Comparison of ENCODE assay signal across 1 cellular context in genomic region chr12:100437038-100437841, GRCh38.
TF ChIP-seq lines count a peak whose summit lies in the region.

No MANE protein-coding gene starts in this region.

TF ChIP-seq in HepG2, 621 proteins besides CTCF, POLR2A, EP300 and RAD21 (continued from another document and continues in another):
- TF ChIP-seq ZBTB4 (CRISPR knock-in tag; IDR thresholded peaks at IDR 0.05; ENCODE audit: borderline replicate concordance) (peak; percentile 64; the same call in 1 of the 2 replicates), ZNF530 (CRISPR knock-in tag; IDR thresholded peaks at IDR 0.05; ENCODE audit: low read depth) (no peak), ZNF773 (CRISPR knock-in tag; IDR thresholded peaks at IDR 0.05; ENCODE audit: borderline replicate concordance) (no peak), EHMT2 (IDR thresholded peaks at IDR 0.05; ENCODE audit: borderline replicate concordance, low read depth, low read length) (peak; percentile 86), ZBTB21 (CRISPR knock-in tag; IDR thresholded peaks at IDR 0.05) (0 out of 2 replicates have a peak, but pooled peaks have one; percentile 44), TEAD3 (CRISPR knock-in tag; optimal IDR thresholded peaks at IDR 0.05; ENCODE audit: borderline replicate concordance) (peak; percentile 90), ZNF614 (CRISPR knock-in tag; IDR thresholded peaks at IDR 0.05; ENCODE audit: borderline replicate concordance) (peak; percentile 91), ELF1 (CRISPR knock-in tag; IDR thresholded peaks at IDR 0.05) (no peak), ELK4 (CRISPR knock-in tag; IDR thresholded peaks at IDR 0.05; ENCODE audit: borderline replicate concordance) (no peak), ZNF354B (CRISPR knock-in tag; IDR thresholded peaks at IDR 0.05) (no peak), GTF3A (CRISPR knock-in tag; conservative IDR thresholded peaks at IDR 0.05) (no peak), NFIB (CRISPR knock-in tag; IDR thresholded peaks at IDR 0.05; ENCODE audit: borderline replicate concordance) (no peak), ZNF780A (CRISPR knock-in tag; IDR thresholded peaks at IDR 0.05) (no peak), ZNF230 (CRISPR knock-in tag; IDR thresholded peaks at IDR 0.05) (no peak), ZC3H4 (CRISPR knock-in tag; IDR thresholded peaks at IDR 0.05; ENCODE audit: borderline replicate concordance) (no peak), AGO2 (optimal IDR thresholded peaks at IDR 0.05; ENCODE audit: low read depth, low read length) (no peak), MLX (CRISPR knock-in tag; IDR thresholded peaks at IDR 0.05) (peak; percentile 73), CCDC6 (CRISPR knock-in tag; IDR thresholded peaks at IDR 0.05) (peak; percentile 82; the same call in 1 of the 2 replicates), PAXIP1 (CRISPR knock-in tag; conservative IDR thresholded peaks at IDR 0.05) (peak; percentile 98), PRDM10 (CRISPR knock-in tag; IDR thresholded peaks at IDR 0.05; ENCODE audit: low read depth) (peak; percentile 67; the same call in 1 of the 2 replicates), FOXO4 (CRISPR knock-in tag; conservative IDR thresholded peaks at IDR 0.05) (no peak), ELF4 (CRISPR knock-in tag; IDR thresholded peaks at IDR 0.05; ENCODE audit: borderline replicate concordance) (no peak), IKZF1 (IDR thresholded peaks at IDR 0.05) (no peak), SALL2 (CRISPR knock-in tag; IDR thresholded peaks at IDR 0.05) (0 out of 2 replicates have a peak, but pooled peaks have one; percentile 42), NCOR1 (IDR thresholded peaks at IDR 0.05; ENCODE audit: borderline replicate concordance, low read length) (peak; percentile 97), KLF6 (CRISPR knock-in tag; IDR thresholded peaks at IDR 0.05) (peak; percentile 75; the same call in 1 of the 2 replicates), RCOR2 (CRISPR knock-in tag; IDR thresholded peaks at IDR 0.05) (peak; percentile 93), GZF1 (CRISPR knock-in tag; IDR thresholded peaks at IDR 0.05) (no peak), SPEN (CRISPR knock-in tag; IDR thresholded peaks at IDR 0.05; ENCODE audit: low read depth) (peak; percentile 70; the same call in 1 of the 2 replicates), PHF8 (CRISPR knock-in tag; IDR thresholded peaks at IDR 0.05) (peak; percentile 47; the same call in 1 of the 2 replicates), ZNF232 (CRISPR knock-in tag; IDR thresholded peaks at IDR 0.05; ENCODE audit: borderline replicate concordance) (peak; percentile 96), GMEB1 (CRISPR knock-in tag; IDR thresholded peaks at IDR 0.05; ENCODE audit: borderline replicate concordance) (no peak), ZNF124 (CRISPR knock-in tag; IDR thresholded peaks at IDR 0.05) (peak; percentile 34; the same call in 1 of the 2 replicates), PRDM15 (CRISPR knock-in tag; IDR thresholded peaks at IDR 0.05) (no peak), ZNF691 (CRISPR knock-in tag; IDR thresholded peaks at IDR 0.05; ENCODE audit: borderline replicate concordance, low read depth) (no peak), ZNF263 (CRISPR knock-in tag; IDR thresholded peaks at IDR 0.05) (no peak), TEF (CRISPR knock-in tag; IDR thresholded peaks at IDR 0.05) (peak; percentile 99; the same call in 1 of the 2 replicates), ZNF577 (CRISPR knock-in tag; IDR thresholded peaks at IDR 0.05; ENCODE audit: borderline replicate concordance, low read depth) (no peak)
